In the genomic region with DNA sequence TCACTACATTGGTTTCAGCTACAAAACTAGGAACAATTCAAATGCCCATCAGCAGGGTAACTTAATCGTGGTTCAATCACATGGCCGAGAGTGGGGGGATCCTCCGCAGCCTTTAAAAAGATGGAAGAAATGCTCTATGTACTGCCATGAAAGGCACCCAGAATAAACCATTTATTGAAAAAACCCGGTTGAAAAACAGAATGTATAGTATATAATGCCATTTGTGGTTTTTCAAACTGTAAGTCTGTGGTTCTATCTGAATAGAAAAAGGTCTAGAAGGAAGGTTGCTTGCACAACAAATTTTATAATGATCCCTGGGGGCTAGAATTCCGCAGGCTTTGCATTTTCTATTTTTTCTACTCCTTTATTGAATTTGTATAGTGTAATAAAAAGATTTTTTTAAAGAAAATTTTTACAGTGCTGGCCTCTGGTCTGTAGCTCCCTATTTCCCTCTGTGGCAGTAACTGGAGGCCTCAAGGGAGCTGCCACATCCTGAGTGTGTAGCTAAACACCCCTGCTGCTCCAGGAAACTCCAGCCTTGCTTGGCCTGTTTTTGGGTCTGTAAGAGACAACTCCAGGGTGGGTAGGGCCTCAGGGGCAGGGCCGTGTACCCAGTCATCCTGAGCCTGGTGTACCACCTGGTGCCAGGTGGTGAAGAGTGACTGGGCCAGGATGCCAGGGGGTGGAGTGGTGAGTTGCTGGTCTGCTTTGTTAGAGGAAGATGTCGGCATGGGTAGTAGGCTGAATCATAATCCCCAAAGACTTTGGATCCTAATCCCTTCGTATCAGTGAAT, we compare ENCODE assay signal across 19 cellular contexts. TPM values are rescaled to one million over a fixed set of nuclear protein-coding genes. Genes with fewer than 3 reads are reported as not detected.
DNase-seq lines count a peak whose midpoint lies in the region; ATAC-seq and TF ChIP-seq lines count a peak whose summit lies in the region.
"Had no signal": no experiment of that assay in that cellular context is flagged by ENCODE, and none has a peak within 500 bp of the region (broad histone marks: within the 10 kb centered on the region; RNA-seq: fewer than 3 reads in every experiment).

No MANE protein-coding gene starts in this region.

- H3K36me3 ChIP-seq in DND-41 (ENCODE audit: insufficient read depth, low read length) (no peaks in the 10 kb centered on the region), MG63 (no peaks in the 10 kb centered on the region), neuronal stem cell (replicated peaks in 1 of 2; ENCODE audit: control insufficient read depth in 2 of 2, insufficient read depth in 2 of 2, low read length in 2 of 2) (no peaks in the 10 kb centered on the region), GM23248 (ENCODE audit: low read depth) (no peaks in the 10 kb centered on the region)
- H3K36me3 ChIP-seq: BE2C, esophagus muscularis mucosa, tibial artery had no signal

- WGBS in neuronal stem cell (ENCODE audit: extremely low coverage in 2 of 2, insufficient read length in 2 of 2, insufficient replicate concordance in 1 of 2), 2 donors: no CpG with 5 or more reads among the region's 8 CpGs
- 76 to 82% methylated on average over 8 of the region's 8 CpGs for WGBS in GM23248 (ENCODE audit: low coverage in 1 of 2, low lambda C conversion rate in 2 of 2, missing lambda C conversion rate in 2 of 2), 2 experiments

- H3K4me1 Mint-ChIP-seq in brain: peaks cover 46% of the 10 kb centered on the region

- H2BK12ac ChIP-seq in neuronal stem cell (ENCODE audit: low read length): no peak overlapping the region

- no peak overlapping the region for H2BK120ac ChIP-seq in neuronal stem cell (ENCODE audit: low read depth, low read length)

- in situ Hi-C loops in GM23248 (cut with MboI): no loop called here

- peak overlapping the region in 4 of 5 experiments; percentile 59 to 95 (median 81) for H3K27ac Mint-ChIP-seq in brain
- H3K27ac Mint-ChIP-seq: activated naive CD4-positive, alpha-beta T cell treated with anti-CD3 and anti-CD28 coated beads for 36 hours had no signal

- H3K27me3 ChIP-seq in DND-41 (ENCODE audit: insufficient read depth, low read length, poor library complexity) (no peaks in the 10 kb centered on the region), MG63 (no peaks in the 10 kb centered on the region), neuronal stem cell (ENCODE audit: control insufficient read depth in 3 of 3, insufficient read depth in 3 of 3, low read depth in 1 of 3, low read length in 3 of 3) (no peaks in the 10 kb centered on the region), foreskin keratinocyte (peaks cover 33% of the 10 kb centered on the region), GM23248 (replicated peaks; ENCODE audit: insufficient read depth) (no peaks in the 10 kb centered on the region)
- H3K27me3 ChIP-seq: BE2C, esophagus muscularis mucosa, tibial artery had no signal

- H3K9ac ChIP-seq in DND-41 (ENCODE audit: low read depth, low read length) (peak overlapping the region; percentile 40), neuronal stem cell (ENCODE audit: low read depth, low read length, poor library complexity) (no peak overlapping the region), GM23248 (no peak overlapping the region)

- H3K4ac ChIP-seq in neuronal stem cell (ENCODE audit: low read length): no peak overlapping the region

- DNase-seq in DND-41: peak; percentile 80
- peak; percentile 51 for DNase-seq in MG63
- no peak for DNase-seq in neuronal stem cell (ENCODE audit: low spot score)
- DNase-seq in foreskin keratinocyte: no peak
- no peak for DNase-seq in GM23248
- no peak for DNase-seq in RWPE1 (ENCODE audit: low spot score)
- DNase-seq: activated naive CD4-positive, alpha-beta T cell treated with anti-CD3 and anti-CD28 coated beads for 36 hours; BE2C; HCEC 1CT; NCI-H524 treated with DMSO at 0.1 percent for 48 hours; SIG-M5; stimulated activated CD4-positive, alpha-beta T cell treated with anti-CD3 and anti-CD28 coated beads, Interleukin-4, amount 100 ng/mL, for 24 hours; tibial artery had no signal

- CTCF ChIA-PET in RWPE1 (lab: Yijun Ruan, JAX): no interaction called here

- H3K9me3 Mint-ChIP-seq in brain: peaks cover 0 to 20% (median 15%) of the 10 kb centered on the region in 5 experiments

- no peak overlapping the region for H3K4me3 ChIP-seq in DND-41 (ENCODE audit: low read depth in 1 of 2, low read length in 2 of 2)
- H3K4me3 ChIP-seq in MG63: no peak overlapping the region
- peak overlapping the region in 1 of 2 donors; percentile 41 for H3K4me3 ChIP-seq in neuronal stem cell (ENCODE audit: low read length in 2 of 2)
- H3K4me3 ChIP-seq in GM23248: no peak overlapping the region
- H3K4me3 ChIP-seq: esophagus muscularis mucosa, skin epidermis, tibial artery had no signal

- H4K91ac ChIP-seq in neuronal stem cell (ENCODE audit: low read depth, low read length, poor library complexity): no peak overlapping the region

- TF ChIP-seq CTCF in DND-41 (IDR thresholded peaks at IDR 0.05; ENCODE audit: borderline replicate concordance, extremely low read depth, low read length, poor library complexity, severe bottlenecking) (peak; percentile 9), brain (conservative IDR thresholded peaks at IDR 0.05) (no peak), foreskin keratinocyte (conservative IDR thresholded peaks at IDR 0.05) (no peak), RWPE1 (conservative IDR thresholded peaks at IDR 0.05; ENCODE audit: low read depth) (no peak)

- ATAC-seq in DND-41 (ENCODE audit: insufficient read depth, low read depth) (peak; percentile 85), GM19328 (IDR thresholded peaks at IDR 0.05; ENCODE audit: unreplicated experiment) (no peak), foreskin keratinocyte (no peak)

- peaks cover 53% of the 10 kb centered on the region for H3K4me1 ChIP-seq in DND-41 (ENCODE audit: insufficient read depth, low read length)
- peaks cover 0 to 4% of the 10 kb centered on the region in 2 donors for H3K4me1 ChIP-seq in neuronal stem cell (ENCODE audit: control insufficient read depth in 2 of 2, insufficient read depth in 1 of 2, low read depth in 1 of 2, low read length in 2 of 2)
- H3K4me1 ChIP-seq in foreskin keratinocyte: no peaks in the 10 kb centered on the region
- H3K4me1 ChIP-seq in GM23248 (ENCODE audit: insufficient read depth): no peaks in the 10 kb centered on the region

- POLR2A ChIA-PET in RWPE1 (lab: Yijun Ruan, JAX; ENCODE audit: low non-redundant PET): no interaction called here

- no peaks in the 10 kb centered on the region for H3K9me2 ChIP-seq in GM23248 (ENCODE audit: insufficient read depth)

- H3K27ac ChIP-seq in DND-41 (ENCODE audit: low read length) (peak overlapping the region; percentile 96), neuronal stem cell (replicated peaks; ENCODE audit: low read length) (no peak overlapping the region), foreskin keratinocyte (no peak overlapping the region), GM23248 (no peak overlapping the region), RWPE1 (no peak overlapping the region)

- H3K9me3 ChIP-seq in DND-41 (ENCODE audit: insufficient read depth, low read length, severe bottlenecking): peaks cover 6% of the 10 kb centered on the region
- H3K9me3 ChIP-seq in MG63: peaks cover 11% of the 10 kb centered on the region
- peaks cover 7 to 8% of the 10 kb centered on the region in 2 donors for H3K9me3 ChIP-seq in neuronal stem cell (replicated peaks in 1 of 2; ENCODE audit: control insufficient read depth in 2 of 2, insufficient read depth in 1 of 2, low read depth in 1 of 2, low read length in 2 of 2)
- H3K9me3 ChIP-seq in GM23248 (ENCODE audit: low read depth): no peaks in the 10 kb centered on the region

- peak overlapping the region; percentile 22; the same call in 1 of the 2 replicates for H3K4me2 ChIP-seq in DND-41 (ENCODE audit: insufficient read depth, low read length)
- H3K4me2 ChIP-seq in neuronal stem cell (ENCODE audit: insufficient read depth, low read length, poor library complexity, severe bottlenecking): no peak overlapping the region
- H3K4me2 ChIP-seq in GM23248 (ENCODE audit: unreplicated experiment): no peak overlapping the region

- H3K79me1 ChIP-seq in neuronal stem cell (ENCODE audit: low read depth, low read length): no peaks in the 10 kb centered on the region

- H2AFZ ChIP-seq in DND-41 (ENCODE audit: low read depth, low read length) (no peak overlapping the region), neuronal stem cell (ENCODE audit: low read length) (no peak overlapping the region), GM23248 (no peak overlapping the region)

- no peak overlapping the region for H4K8ac ChIP-seq in neuronal stem cell (ENCODE audit: low read depth, low read length)

- H3K14ac ChIP-seq in neuronal stem cell (ENCODE audit: low read length): no peak overlapping the region

- H3K4me3 Mint-ChIP-seq in brain: peak overlapping the region in 1 of 5 experiments; percentile 17
- H3K4me3 Mint-ChIP-seq: activated naive CD4-positive, alpha-beta T cell treated with anti-CD3 and anti-CD28 coated beads for 36 hours had no signal

- H3F3A ChIP-seq in GM23248 (ENCODE audit: insufficient read depth): no peaks in the 10 kb centered on the region

- peak overlapping the region; percentile 77 for H3K18ac ChIP-seq in neuronal stem cell (ENCODE audit: low read length)

- H3K23ac ChIP-seq in neuronal stem cell (ENCODE audit: low read depth, low read length, poor library complexity): no peak overlapping the region

- no peak overlapping the region for H2AK5ac ChIP-seq in neuronal stem cell (ENCODE audit: low read depth, low read length)

- H3K79me2 ChIP-seq in DND-41 (ENCODE audit: insufficient read depth, low read length) (no peaks in the 10 kb centered on the region), GM23248 (ENCODE audit: insufficient read depth) (no peaks in the 10 kb centered on the region)

- H4K20me1 ChIP-seq in DND-41 (ENCODE audit: insufficient read depth, low read length): no peaks in the 10 kb centered on the region
- H4K20me1 ChIP-seq in GM23248 (ENCODE audit: insufficient read depth): no peaks in the 10 kb centered on the region

- peaks cover 4% of the 10 kb centered on the region for H3K27me3 Mint-ChIP-seq in brain

- no peak overlapping the region for H2BK5ac ChIP-seq in neuronal stem cell (ENCODE audit: low read length)

- peaks cover 5% of the 10 kb centered on the region for H3K36me3 Mint-ChIP-seq in brain

- H2BK15ac ChIP-seq in neuronal stem cell (ENCODE audit: low read length): no peak overlapping the region

RNA-seq across cellular contexts. Expression of gene EPS8L3, which starts 51.5 kb away (rescaled TPM):
- not detected in 2 replicates for total RNA-seq in MG63 (2014; rRNA removed; shearing (Covaris generic); ENCODE audit: low replicate concordance)
- polyA plus RNA-seq in brain (ENCODE audit: insufficient read depth, low read depth, low replicate concordance) (not detected), foreskin keratinocyte (not detected in 2 replicates), GM23248 (2016; fragmentation: Nextera tagmentation; extraction: Ambion mirVana) (not detected in 2 replicates)
- polyA plus RNA-seq in neuronal stem cell (2013, experiment 1 of 2): not detected
- polyA plus RNA-seq in neuronal stem cell (2013, experiment 2 of 2): 0.03 TPM
- not detected in 2 replicates for total RNA-seq in foreskin keratinocyte
- not detected in 2 replicates for total RNA-seq in GM23248 (2014; rRNA removed; shearing (Covaris generic))
- total RNA-seq: activated naive CD4-positive, alpha-beta T cell treated with anti-CD3 and anti-CD28 coated beads for 36 hours; OCI-LY7; posterior vena cava had no signal

Comparison
In these comparisons a context has a peak if more than half of its experiments do, and no peak if none do; other contexts are left out.
1. DNase-seq: peak in DND-41 (single experiment) and MG63 (single experiment); none in neuronal stem cell (single experiment), foreskin keratinocyte (0 of 2), GM23248 (single experiment) and RWPE1 (single experiment).